20 cellular contexts compared by ENCODE assay signal in genomic region chr10:86041116-86041515, GRCh38.
"Had no signal": no experiment of that assay in that cellular context is flagged by ENCODE, and none has a peak within 500 bp of the region (broad histone marks: within the 10 kb centered on the region; RNA-seq: fewer than 3 reads in every experiment).

No MANE protein-coding gene starts in this region.

- H3K4me1 ChIP-seq: pancreas had no signal

- H3K4me1 Mint-ChIP-seq: immature natural killer cell, naive B cell, nephron had no signal

- H3K27ac Mint-ChIP-seq: immature natural killer cell, naive B cell, nephron, progenitor cell of endocrine pancreas had no signal

- H3K4me3 Mint-ChIP-seq: immature natural killer cell, naive B cell, nephron had no signal

- H3K36me3 ChIP-seq: esophagus squamous epithelium, left ventricle myocardium inferior, pancreas had no signal

- H3K9me3 Mint-ChIP-seq: nephron had no signal

- H3K27me3 ChIP-seq: esophagus squamous epithelium, pancreas had no signal

- H3K27ac ChIP-seq: epithelial cell of prostate, esophagus squamous epithelium, left ventricle myocardium inferior, pancreas had no signal

- H3K4me3 ChIP-seq: esophagus squamous epithelium, left ventricle myocardium inferior, lung, pancreas had no signal

- DNase-seq: effector memory CD4-positive, alpha-beta T cell; esophagus squamous epithelium; foreskin fibroblast; immature natural killer cell; kidney; left cardiac atrium; left ventricle myocardium inferior; mesenchymal stem cell; naive B cell; occipital lobe; pancreas; right cardiac atrium; small intestine; stimulated activated CD4-positive, alpha-beta T cell treated with anti-CD3 and anti-CD28 coated beads, Interleukin-12 subunit alpha, Interleukin-12 subunit beta, amount 100 ng/mL, for 4 hours; stimulated activated naive CD4-positive, alpha-beta T cell treated with Interleukin-2 at 50 U/mL for 16 hours; trophoblast cell had no signal

- H3K36me3 Mint-ChIP-seq: immature natural killer cell, naive B cell had no signal

- ATAC-seq: left cardiac atrium, pancreas, right cardiac atrium had no signal
